In the genomic region with DNA sequence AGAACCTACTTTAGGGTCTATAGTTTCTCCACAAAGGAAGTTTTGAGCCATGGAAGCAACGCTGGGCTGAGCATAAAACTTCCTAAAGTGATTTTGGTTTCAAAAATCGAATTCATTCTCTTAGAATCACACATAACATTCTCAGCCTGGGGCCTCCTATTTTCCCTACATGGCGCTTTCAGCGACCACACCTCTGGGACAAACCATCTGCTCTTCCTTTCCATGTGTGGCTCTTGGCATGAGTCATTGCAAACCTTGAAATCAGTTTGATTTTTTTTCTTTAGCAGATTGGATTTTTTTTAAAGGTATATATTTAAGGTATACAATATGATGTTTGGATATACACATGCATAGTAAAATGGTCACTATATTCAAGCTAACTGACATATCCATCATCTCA, we compare ENCODE assay signal across 14 cellular contexts.
DNase-seq lines count a peak whose midpoint lies in the region; ATAC-seq and TF ChIP-seq lines count a peak whose summit lies in the region.
"Had no signal": no experiment of that assay in that cellular context is flagged by ENCODE, and none has a peak within 500 bp of the region (broad histone marks: within the 10 kb centered on the region; RNA-seq: fewer than 3 reads in every experiment).

No MANE protein-coding gene starts in this region.

- no peak overlapping the region for H3K27ac ChIP-seq in HEK293 (ENCODE audit: extremely low read depth, low read depth, low read length)

- no peak for TF ChIP-seq CTCF in HEK293 (tag by site-specific recombination; IDR thresholded peaks at IDR 0.05)
- no peak for TF ChIP-seq CTCF in glutamatergic neuron (IDR thresholded peaks at IDR 0.05; ENCODE audit: partially characterized antibody, unreplicated experiment)

- no peak overlapping the region for H3K4me3 Mint-ChIP-seq in glutamatergic neuron (ENCODE audit: unreplicated experiment)
- H3K4me3 Mint-ChIP-seq: CD14-positive monocyte, GM23338 had no signal

- H3K9me3 Mint-ChIP-seq in glutamatergic neuron (ENCODE audit: unreplicated experiment) = peaks cover 7% of the 10 kb centered on the region
- H3K9me3 Mint-ChIP-seq: GM23338 had no signal

- H3K4me3 ChIP-seq in HEK293 (ENCODE audit: low read depth, low read length) = no peak overlapping the region
- H3K4me3 ChIP-seq: GM23338 had no signal

- CTCF ChIA-PET in HEK293 (lab: Yijun Ruan, JAX) = no interaction called here

- POLR2A ChIA-PET in HEK293 (lab: Yijun Ruan, JAX) = no interaction called here

- no peaks in the 10 kb centered on the region for H3K27me3 Mint-ChIP-seq in glutamatergic neuron (ENCODE audit: unreplicated experiment)

- H3K9me3 ChIP-seq in HEK293 (ENCODE audit: control insufficient read depth, insufficient read depth, low read depth, low read length) = no peaks in the 10 kb centered on the region

- peak overlapping the region; percentile 90 for H3K27ac Mint-ChIP-seq in glutamatergic neuron (ENCODE audit: unreplicated experiment)
- H3K27ac Mint-ChIP-seq: CD14-positive monocyte, GM23338 had no signal

- no peaks in the 10 kb centered on the region for H3K36me3 ChIP-seq in HEK293 (ENCODE audit: control insufficient read depth in 2 of 2, insufficient read depth in 1 of 2, low read length in 2 of 2)

- H3K4me1 ChIP-seq in HEK293 (ENCODE audit: control insufficient read depth, insufficient read depth, low read length) = no peaks in the 10 kb centered on the region

- peak; percentile 31 for DNase-seq in EH (ENCODE audit: low read depth)
- DNase-seq in RPMI7951 (ENCODE audit: low read depth) = peak; percentile 77
- no peak for DNase-seq in glutamatergic neuron
- no peak for DNase-seq in HT-29 (ENCODE audit: low spot score)
- DNase-seq in stimulated activated naive CD4-positive, alpha-beta T cell (lab: John Stamatoyannopoulos, UW) = no peak
- DNase-seq: AML-193, COR-L47, NCI-H1105 treated with DMSO at 0.1 percent for 48 hours, NCI-H1930, NCI-H82 had no signal

- peaks cover 48% of the 10 kb centered on the region for H3K4me1 Mint-ChIP-seq in glutamatergic neuron (ENCODE audit: low read depth, unreplicated experiment)

- no peaks in the 10 kb centered on the region for H3K36me3 Mint-ChIP-seq in glutamatergic neuron (ENCODE audit: unreplicated experiment)
- H3K36me3 Mint-ChIP-seq: CD14-positive monocyte had no signal

- ATAC-seq in GM19351 (IDR thresholded peaks at IDR 0.05; ENCODE audit: unreplicated experiment) = no peak
- ATAC-seq: GM23338 had no signal

TF ChIP-seq in HEK293, 187 proteins besides CTCF, POLR2A, EP300 and RAD21:
- no peak for TF ChIP-seq ZNF654 (tag by site-specific recombination; IDR thresholded peaks at IDR 0.05; ENCODE audit: low read depth)
- TF ChIP-seq PRDM10 (tag by site-specific recombination; IDR thresholded peaks at IDR 0.05) = 0 out of 2 replicates have a peak, but pooled peaks have one; percentile 17

Comparison
In these comparisons a context has a peak if more than half of its experiments do, and no peak if none do; other contexts are left out.
1. DNase-seq: peak in EH (single experiment) and RPMI7951 (single experiment); none in glutamatergic neuron (single experiment), HT-29 (single experiment) and stimulated activated naive CD4-positive, alpha-beta T cell (0 of 6).